In the genomic region with DNA sequence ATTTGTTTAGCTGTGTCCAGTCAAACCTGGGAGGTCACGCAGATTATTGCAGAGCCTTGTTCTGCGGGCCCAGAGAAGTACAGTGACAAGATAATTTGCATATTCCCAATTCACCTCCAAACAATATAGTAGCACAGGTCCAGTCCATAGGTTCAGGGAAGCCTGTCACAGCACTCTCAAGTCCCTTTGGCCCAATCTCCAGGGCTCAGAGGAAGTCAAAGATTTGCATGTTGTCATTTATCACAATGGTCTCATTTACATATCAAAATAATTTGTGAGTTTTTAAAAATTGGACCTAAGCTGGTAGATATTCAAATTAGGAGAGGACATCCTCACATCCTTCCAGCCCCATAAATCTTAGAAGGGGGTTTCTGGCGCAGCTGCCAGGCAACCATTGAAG, we compare ENCODE assay signal across 19 cellular contexts. TPM values are rescaled to one million over a fixed set of nuclear protein-coding genes. Genes with fewer than 3 reads are reported as not detected.
DNase-seq lines count a peak whose midpoint lies in the region; ATAC-seq and TF ChIP-seq lines count a peak whose summit lies in the region.
"Had no signal": no experiment of that assay in that cellular context is flagged by ENCODE, and none has a peak within 500 bp of the region (broad histone marks: within the 10 kb centered on the region; RNA-seq: fewer than 3 reads in every experiment).

No MANE protein-coding gene starts in this region.

- H3K27me3 ChIP-seq in OCI-LY1 (ENCODE audit: insufficient read depth, low read length) (no peaks in the 10 kb centered on the region), gastroesophageal sphincter (no peaks in the 10 kb centered on the region), sigmoid colon (no peaks in the 10 kb centered on the region)
- H3K27me3 ChIP-seq: hepatocyte, ovary had no signal

- H3K4me3 Mint-ChIP-seq in HFFc6: no peak overlapping the region
- H3K4me3 Mint-ChIP-seq: activated naive CD4-positive, alpha-beta T cell treated with anti-CD3 and anti-CD28 coated beads, Interleukin-2, amount 50 U/mL, for 24 hours; CD8-positive, alpha-beta T cell had no signal

- H2AFZ ChIP-seq in OCI-LY1 (ENCODE audit: low read length): no peak overlapping the region
- H2AFZ ChIP-seq: GM23248, hepatocyte had no signal

- WGBS in gastroesophageal sphincter (ENCODE audit: low coverage in 1 of 2), 2 donors: 92% methylated on average over 2 of the region's 3 CpGs
- WGBS in sigmoid colon, 2 donors: 85 to 91% methylated on average over 3 of the region's 3 CpGs

- H3K36me3 Mint-ChIP-seq in HFFc6 (ENCODE audit: low read depth): peaks cover 4% of the 10 kb centered on the region; the same call in 1 of the 2 replicates
- H3K36me3 Mint-ChIP-seq: activated naive CD4-positive, alpha-beta T cell treated with anti-CD3 and anti-CD28 coated beads, Interleukin-2, amount 50 U/mL, for 24 hours had no signal

- TF ChIP-seq POLR2A in gastroesophageal sphincter (IDR thresholded peaks at IDR 0.05) (no peak), sigmoid colon (IDR thresholded peaks at IDR 0.05) (no peak)

- peak overlapping the region; percentile 12; the same call in 1 of the 2 replicates for H3K4me2 ChIP-seq in OCI-LY1 (ENCODE audit: low read length)
- H3K4me2 ChIP-seq: hepatocyte had no signal

- no peaks in the 10 kb centered on the region for H3K79me2 ChIP-seq in OCI-LY1 (ENCODE audit: insufficient read depth, low read length)

- no peak for TF ChIP-seq CTCF in C4-2B (conservative IDR thresholded peaks at IDR 0.05)
- no peak for TF ChIP-seq CTCF in OCI-LY1 (IDR thresholded peaks at IDR 0.05; ENCODE audit: low read length)
- no peak for TF ChIP-seq CTCF in gastroesophageal sphincter (IDR thresholded peaks at IDR 0.05)
- no peak for TF ChIP-seq CTCF in sigmoid colon (IDR thresholded peaks at IDR 0.05)
- TF ChIP-seq CTCF in omental fat pad (IDR thresholded peaks at IDR 0.05): no peak
- TF ChIP-seq CTCF in HFFc6 (IDR thresholded peaks at IDR 0.05): no peak

- H3K9me3 ChIP-seq in OCI-LY1 (ENCODE audit: low read length) (no peaks in the 10 kb centered on the region), gastroesophageal sphincter (no peaks in the 10 kb centered on the region), sigmoid colon (no peaks in the 10 kb centered on the region)
- H3K9me3 ChIP-seq: ovary had no signal

- DNase-seq in sigmoid colon (no peak), T-helper 2 cell (no peak), omental fat pad (ENCODE audit: low spot score) (no peak), HFFc6 (no peak), germinal center (ENCODE audit: low spot score) (no peak)
- DNase-seq: CD8-positive, alpha-beta T cell; NCI-H2081; NCI-H774; SHP77; stimulated activated CD4-positive, alpha-beta T cell treated with anti-CD3 and anti-CD28 coated beads, Interleukin-1b, Interleukin-23, amount 100 ng/mL, for 48 hours had no signal

- H3K4me3 ChIP-seq in OCI-LY1 (ENCODE audit: low read depth, low read length, poor library complexity, severe bottlenecking): no peak overlapping the region
- H3K4me3 ChIP-seq in gastroesophageal sphincter: no peak overlapping the region
- no peak overlapping the region for H3K4me3 ChIP-seq in sigmoid colon
- H3K4me3 ChIP-seq: GM23248, hepatocyte, ovary had no signal

- H3K27ac Mint-ChIP-seq in HFFc6: no peak overlapping the region; the same call in 1 of the 2 replicates

- no peak for TF ChIP-seq EP300 in gastroesophageal sphincter (IDR thresholded peaks at IDR 0.05)
- TF ChIP-seq EP300 in sigmoid colon (IDR thresholded peaks at IDR 0.05): no peak

- peaks cover 2% of the 10 kb centered on the region for H3K27me3 Mint-ChIP-seq in HFFc6 (ENCODE audit: insufficient read depth)
- H3K27me3 Mint-ChIP-seq: activated naive CD4-positive, alpha-beta T cell treated with anti-CD3 and anti-CD28 coated beads, Interleukin-2, amount 50 U/mL, for 24 hours had no signal

- no peak for ATAC-seq in gastroesophageal sphincter
- no peak for ATAC-seq in omental fat pad (ENCODE audit: low FRiP score)
- ATAC-seq: CD8-positive, alpha-beta T cell had no signal

- no peaks in the 10 kb centered on the region for H3K9me2 ChIP-seq in OCI-LY1 (ENCODE audit: low read depth, low read length)

- intact Hi-C loops in sigmoid colon (cut with DNase I): no loop called here

- peaks cover 20% of the 10 kb centered on the region for H3K4me1 ChIP-seq in OCI-LY1 (ENCODE audit: insufficient read depth, low read length, severe bottlenecking)
- peaks cover 2 to 72% (median 17%) of the 10 kb centered on the region in 3 donors for H3K4me1 ChIP-seq in gastroesophageal sphincter
- H3K4me1 ChIP-seq in sigmoid colon: peaks cover 0 to 61% (median 34%) of the 10 kb centered on the region in 4 donors

- H3K4me1 Mint-ChIP-seq in HFFc6 (ENCODE audit: low read depth): peaks cover 11% of the 10 kb centered on the region

- H3K9ac ChIP-seq in OCI-LY1 (ENCODE audit: low read length): no peak overlapping the region; the same call in 1 of the 2 replicates
- H3K9ac ChIP-seq: GM23248 had no signal

- H4K20me1 ChIP-seq in OCI-LY1 (ENCODE audit: insufficient read depth, low read length): no peaks in the 10 kb centered on the region

- no peaks in the 10 kb centered on the region for H3F3A ChIP-seq in OCI-LY1 (ENCODE audit: insufficient read depth, low read length)

- H3K36me3 ChIP-seq in OCI-LY1 (ENCODE audit: insufficient read depth, low read length) (peaks cover 24% of the 10 kb centered on the region), gastroesophageal sphincter (peaks cover 0 to 43% of the 10 kb centered on the region in 2 donors), sigmoid colon (peaks cover 18 to 43% (median 27%) of the 10 kb centered on the region in 4 donors)
- H3K36me3 ChIP-seq: ovary had no signal

- H3K27ac ChIP-seq in C4-2B (peak overlapping the region; percentile 40), OCI-LY1 (ENCODE audit: low read depth, low read length, poor library complexity, severe bottlenecking) (peak overlapping the region; percentile 80), gastroesophageal sphincter (peak overlapping the region in 3 of 4 donors; percentile 70 to 74 (median 71)), sigmoid colon (peak overlapping the region; percentile 46 to 59 (median 50))
- H3K27ac ChIP-seq: epithelial cell of prostate, GM23248, hepatocyte had no signal

- H3K9me3 Mint-ChIP-seq in HFFc6: no peaks in the 10 kb centered on the region
- H3K9me3 Mint-ChIP-seq: activated naive CD4-positive, alpha-beta T cell treated with anti-CD3 and anti-CD28 coated beads, Interleukin-2, amount 50 U/mL, for 24 hours; CD8-positive, alpha-beta T cell had no signal

RNA-seq across cellular contexts. Expression of gene ZBTB4, which starts 11.9 kb away (rescaled TPM):
- 100 to 1,000 TPM in 1 of 4 donors, 10 to 100 TPM in 3; 68.4 to 115 (median 80.2) TPM for total RNA-seq in gastroesophageal sphincter
- 10 to 100 TPM; 42.5 to 56.5 (median 45.3) TPM for total RNA-seq in sigmoid colon
- polyA plus RNA-seq in sigmoid colon: 10 to 100 TPM in 2 of 3 donors, 1 to 10 TPM in 1; 5.5 to 19.6 (median 12.0) TPM
- total RNA-seq in omental fat pad: 10 to 100 TPM; 27.5 to 57.9 (median 38.5) TPM
- 10 to 100 TPM; 62.7 to 75.9 (median 68.6) TPM for total RNA-seq in HFFc6 (2021; fragmentation: NEBNext Ultra II Directional; extraction: Animal tissue kit (Norgen Biotek cat#: 25700))

RNA-seq across cellular contexts. Expression of gene SLC35G6, which starts 13.7 kb away (rescaled TPM):
- total RNA-seq in gastroesophageal sphincter (not detected), sigmoid colon (not detected), omental fat pad (not detected)
- polyA plus RNA-seq in sigmoid colon: not detected
- not detected for total RNA-seq in HFFc6 (2021; fragmentation: NEBNext Ultra II Directional; extraction: Animal tissue kit (Norgen Biotek cat#: 25700))
- total RNA-seq: CD8-positive, alpha-beta T cell; GM23248; hepatocyte; LHCN-M2; ovary had no signal
- polyA plus RNA-seq: ovary had no signal

RNA-seq across cellular contexts. Expression of gene POLR2A, which starts 16.7 kb away (rescaled TPM):
- total RNA-seq in gastroesophageal sphincter (10 to 100 TPM; 41.0 to 55.3 (median 47.3) TPM), sigmoid colon (10 to 100 TPM; 30.1 to 43.2 (median 36.5) TPM), omental fat pad (10 to 100 TPM; 57.1 to 99.2 (median 77.1) TPM)
- polyA plus RNA-seq in sigmoid colon: 10 to 100 TPM in 2 of 3 donors, 1 to 10 TPM in 1; 7.2 to 51.1 (median 11.3) TPM
- total RNA-seq in HFFc6 (2021; fragmentation: NEBNext Ultra II Directional; extraction: Animal tissue kit (Norgen Biotek cat#: 25700)): 100 to 1,000 TPM; 111 to 127 (median 118) TPM

RNA-seq across cellular contexts. Expression of gene CHRNB1, which starts 22.6 kb away (rescaled TPM):
- total RNA-seq in gastroesophageal sphincter (10 to 100 TPM in 1 of 4 donors, 1 to 10 TPM in 3; 4.7 to 12.1 (median 8.1) TPM), sigmoid colon (1 to 10 TPM; 4.2 to 8.1 (median 6.5) TPM), omental fat pad (10 to 100 TPM in 1 of 4 donors, 1 to 10 TPM in 3; 3.0 to 10.9 (median 7.4) TPM)
- polyA plus RNA-seq in sigmoid colon: 10 to 100 TPM in 2 of 3 donors, 1 to 10 TPM in 1; 7.2 to 13.2 (median 11.2) TPM
- total RNA-seq in HFFc6 (2021; fragmentation: NEBNext Ultra II Directional; extraction: Animal tissue kit (Norgen Biotek cat#: 25700)): 1 to 10 TPM; 2.0 to 2.8 (median 2.4) TPM

RNA-seq across cellular contexts. Expression of gene FGF11, which starts 28.2 kb away (rescaled TPM):
- total RNA-seq in gastroesophageal sphincter (1 to 10 TPM in 1 of 4 donors, under 1 TPM in 2, not detected in 1; 0.13 to 1.0 (median 0.42) TPM), sigmoid colon (under 1 TPM in 1 of 4 donors, not detected in 3; 0.36 TPM), omental fat pad (1 to 10 TPM in 3 of 4 donors, under 1 TPM in 1; 0.72 to 1.9 (median 1.7) TPM)
- polyA plus RNA-seq in sigmoid colon: 1 to 10 TPM in 1 of 3 donors, under 1 TPM in 1, not detected in 1; 0.69 to 2.8 TPM
- total RNA-seq in HFFc6 (2021; fragmentation: NEBNext Ultra II Directional; extraction: Animal tissue kit (Norgen Biotek cat#: 25700)): under 1 TPM in 3 of 6 experiments, not detected in 3; 0.10 to 0.31 (median 0.24) TPM
- total RNA-seq: GM23248 had no signal
